ENCODE assay signal across 16 cellular contexts in the genomic region with DNA sequence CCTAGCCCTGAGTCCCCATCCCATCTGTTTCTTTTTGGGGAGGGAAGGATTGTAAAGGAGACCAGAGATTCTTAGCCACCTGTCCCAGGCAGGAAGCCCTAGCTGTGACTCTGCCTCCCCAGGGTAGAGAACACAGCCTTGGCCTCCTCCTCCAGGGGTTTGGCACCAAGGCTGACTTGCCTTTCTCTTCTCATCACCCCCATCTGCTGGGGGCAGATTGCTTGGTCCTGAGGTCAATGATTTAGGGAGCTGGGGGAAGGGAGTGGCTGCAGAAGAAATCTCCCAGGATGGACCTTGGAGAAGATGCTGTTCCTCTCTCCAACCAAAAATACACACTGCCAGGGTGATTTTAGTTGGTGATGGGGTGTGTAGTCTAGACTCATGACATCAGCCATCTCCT. TPM values are rescaled to one million over a fixed set of nuclear protein-coding genes. Genes with fewer than 3 reads are reported as not detected.
DNase-seq lines count a peak whose midpoint lies in the region; ATAC-seq, FAIRE-seq and TF ChIP-seq lines count a peak whose summit lies in the region.
"Had no signal": no experiment of that assay in that cellular context is flagged by ENCODE, and none has a peak within 500 bp of the region (broad histone marks: within the 10 kb centered on the region; RNA-seq: fewer than 3 reads in every experiment).

No MANE protein-coding gene starts in this region.

- H3K4ac ChIP-seq in H1 (replicated peaks; ENCODE audit: insufficient read length, low read depth, low read length) = no peak overlapping the region

- no peak overlapping the region for H3K9ac ChIP-seq in SK-N-SH
- no peak overlapping the region for H3K9ac ChIP-seq in H1 (replicated peaks in 1 of 4; ENCODE audit: extremely low read depth in 1 of 4, low read depth in 3 of 4, low read length in 3 of 4)
- no peak overlapping the region for H3K9ac ChIP-seq in mammary epithelial cell (ENCODE audit: insufficient read depth, low read length)
- H3K9ac ChIP-seq: BLaER1 treated with 17β-estradiol and CSF1 and Interleukin-3, amounts not matched to agents 10 nM and 100 nM had no signal

- H3K27ac ChIP-seq in SK-N-SH (ENCODE audit: low read depth in 2 of 2, low read length in 1 of 2) (no peak overlapping the region), HEK293 (ENCODE audit: extremely low read depth, low read depth, low read length) (no peak overlapping the region), H1 (ENCODE audit: low read depth, low read length) (no peak overlapping the region), upper lobe of right lung (no peak overlapping the region), mammary epithelial cell (ENCODE audit: insufficient read depth, low read depth, low read length) (no peak overlapping the region)
- H3K27ac ChIP-seq: BLaER1 treated with 17β-estradiol and CSF1 and Interleukin-3, amounts not matched to agents 10 nM and 100 nM had no signal

- peaks cover 9% of the 10 kb centered on the region for H4K20me1 ChIP-seq in SK-N-SH (ENCODE audit: insufficient read depth)
- H4K20me1 ChIP-seq in H1 (replicated peaks in 1 of 2; ENCODE audit: control insufficient read depth in 1 of 2, insufficient read depth in 2 of 2, low read length in 2 of 2) = peaks cover 14 to 33% of the 10 kb centered on the region in 2 experiments
- H4K20me1 ChIP-seq in mammary epithelial cell (ENCODE audit: insufficient read depth, low read length) = no peaks in the 10 kb centered on the region

- dilution Hi-C loops in mammary epithelial cell (cut with HindIII; ENCODE audit: low sequenced_read_pairs) = no loop called here

- H2BK15ac ChIP-seq in H1 (ENCODE audit: low read length) = no peak overlapping the region

- 0 out of 2 replicates have a peak overlapping the region, but pooled peaks have one; percentile 64 for H2BK12ac ChIP-seq in H1 (ENCODE audit: low read depth, low read length)

- TF ChIP-seq CTCF in SK-N-SH (IDR thresholded peaks at IDR 0.05) (no peak), HEK293 (tag by site-specific recombination; IDR thresholded peaks at IDR 0.05) (no peak), H1 (IDR thresholded peaks at IDR 0.05; ENCODE audit: control extremely low read depth in 1 of 3, insufficient read depth in 1 of 3, low read depth in 1 of 3, low read length in 3 of 3) (0 out of 4 replicates have a peak, but pooled peaks of 1 of the 3 experiments have one; percentile 2), upper lobe of right lung (IDR thresholded peaks at IDR 0.05) (no peak), mammary epithelial cell (conservative IDR thresholded peaks at IDR 0.05 in 1 of 2, IDR thresholded peaks at IDR 0.05 in 1 of 2; ENCODE audit: extremely low read depth in 1 of 2, insufficient read depth in 1 of 2, low read depth in 1 of 2, low read length in 2 of 2) (no peak)

- H3K9me3 ChIP-seq in SK-N-SH = no peaks in the 10 kb centered on the region
- H3K9me3 ChIP-seq in HEK293 (ENCODE audit: control insufficient read depth, insufficient read depth, low read depth, low read length) = no peaks in the 10 kb centered on the region
- H3K9me3 ChIP-seq in H1 (ENCODE audit: insufficient read depth in 2 of 2, low read depth in 1 of 2, low read length in 1 of 2) = no peaks in the 10 kb centered on the region
- H3K9me3 ChIP-seq in upper lobe of right lung = no peaks in the 10 kb centered on the region
- H3K9me3 ChIP-seq in mammary epithelial cell (replicated peaks; ENCODE audit: insufficient read depth, low read length) = no peaks in the 10 kb centered on the region

- no peaks in the 10 kb centered on the region for H3K36me3 ChIP-seq in SK-N-SH (replicated peaks in 1 of 2; ENCODE audit: control insufficient read depth in 1 of 2, insufficient read depth in 2 of 2, low read length in 1 of 2)
- no peaks in the 10 kb centered on the region for H3K36me3 ChIP-seq in HEK293 (ENCODE audit: control insufficient read depth in 2 of 2, insufficient read depth in 1 of 2, low read length in 2 of 2)
- peaks cover 0 to 10% (median 0%) of the 10 kb centered on the region in 4 experiments; a peak in 1 of 8 replicates for H3K36me3 ChIP-seq in H1 (ENCODE audit: control insufficient read depth in 2 of 4, insufficient read depth in 4 of 4, low read length in 3 of 4)
- no peaks in the 10 kb centered on the region for H3K36me3 ChIP-seq in upper lobe of right lung
- H3K36me3 ChIP-seq in mammary epithelial cell (ENCODE audit: insufficient read depth, low read length) = no peaks in the 10 kb centered on the region
- H3K36me3 ChIP-seq: BLaER1 treated with 17β-estradiol and CSF1 and Interleukin-3, amounts not matched to agents 10 nM and 100 nM had no signal

- H3K14ac ChIP-seq in H1 (ENCODE audit: insufficient read length) = no peak overlapping the region

- no peak for TF ChIP-seq RAD21 in SK-N-SH (IDR thresholded peaks at IDR 0.05; ENCODE audit: low read length)
- TF ChIP-seq RAD21 in H1 (IDR thresholded peaks at IDR 0.05 in 1 of 2, conservative IDR thresholded peaks at IDR 0.05 in 1 of 2; ENCODE audit: low read depth in 2 of 2, low read length in 2 of 2) = no peak

- no peak overlapping the region for H2AFZ ChIP-seq in SK-N-SH (ENCODE audit: low read depth)
- H2AFZ ChIP-seq in H1 (ENCODE audit: low read length) = no peak overlapping the region
- no peak overlapping the region for H2AFZ ChIP-seq in mammary epithelial cell (ENCODE audit: low read depth, low read length)

- no peak overlapping the region for H3K4me3 ChIP-seq in SK-N-SH (ENCODE audit: low read depth in 2 of 2, low read length in 1 of 2)
- H3K4me3 ChIP-seq in HEK293 (ENCODE audit: low read depth, low read length) = no peak overlapping the region
- no peak overlapping the region for H3K4me3 ChIP-seq in H1 (ENCODE audit: extremely low read depth in 1 of 4, insufficient read depth in 2 of 4, low read depth in 3 of 4, low read length in 4 of 4)
- H3K4me3 ChIP-seq in upper lobe of right lung = no peak overlapping the region
- no peak overlapping the region for H3K4me3 ChIP-seq in mammary epithelial cell (replicated peaks in 1 of 3; ENCODE audit: insufficient read depth in 1 of 3, low read depth in 2 of 3, low read length in 3 of 3)
- H3K4me3 ChIP-seq: BLaER1 treated with 17β-estradiol and CSF1 and Interleukin-3, amounts not matched to agents 10 nM and 100 nM; K562 had no signal

- H3K4me2 ChIP-seq in SK-N-SH (no peak overlapping the region), H1 (ENCODE audit: insufficient read depth in 1 of 2, low read depth in 2 of 2, low read length in 2 of 2) (no peak overlapping the region), mammary epithelial cell (ENCODE audit: insufficient read depth, low read depth, low read length) (no peak overlapping the region)
- H3K4me2 ChIP-seq: BLaER1 treated with 17β-estradiol and CSF1 and Interleukin-3, amounts not matched to agents 10 nM and 100 nM had no signal

- TF ChIP-seq EP300 in SK-N-SH (IDR thresholded peaks at IDR 0.05; ENCODE audit: borderline replicate concordance in 1 of 2, low read depth in 1 of 2, low read length in 1 of 2) = no peak
- no peak for TF ChIP-seq EP300 in H1 (IDR thresholded peaks at IDR 0.05; ENCODE audit: borderline replicate concordance in 1 of 2, low read depth in 2 of 2, low read length in 2 of 2)

- no peak overlapping the region for H2BK120ac ChIP-seq in H1 (replicated peaks; ENCODE audit: low read depth, low read length)

- DNase-seq in SK-N-SH (peak; percentile 34), H1 (ENCODE audit: low read depth in 1 of 2, low spot score in 2 of 2) (peak in 1 of 2 experiments; percentile 43), upper lobe of right lung (peak; percentile 22), SHP77 (lab: John Stamatoyannopoulos, UW) (no peak), mammary epithelial cell (no peak)
- DNase-seq: 8988T; Calu3; CD4-positive, CD25-positive, alpha-beta regulatory T cell; DMS79 treated with DMSO at 0.1 percent for 48 hours; GDM1 had no signal

- H4K5ac ChIP-seq in H1 (ENCODE audit: insufficient read length, low read depth, low read length) = no peak overlapping the region

- intact Hi-C loops in upper lobe of right lung (cut with DNase I) = no loop called here
- intact Hi-C loops in mammary epithelial cell (cut with micrococcal nuclease) = no loop called here

- H3K4me1 ChIP-seq in SK-N-SH (ENCODE audit: control insufficient read depth in 1 of 2, insufficient read depth in 2 of 2, low read depth in 1 of 2, low read length in 1 of 2) (no peaks in the 10 kb centered on the region; a peak in 1 of 4 replicates), HEK293 (ENCODE audit: control insufficient read depth, insufficient read depth, low read length) (peaks cover 5% of the 10 kb centered on the region; the same call in 1 of the 2 replicates), H1 (replicated peaks in 1 of 4; ENCODE audit: control insufficient read depth in 3 of 4, insufficient read depth in 4 of 4, low read length in 3 of 4) (peaks cover 14 to 52% (median 30%) of the 10 kb centered on the region in 4 experiments), upper lobe of right lung (peaks cover 13% of the 10 kb centered on the region), mammary epithelial cell (ENCODE audit: insufficient read depth, low read length) (peaks cover 19% of the 10 kb centered on the region)

- no peak for FAIRE-seq in H1 (lab: Jason Lieb, UNC)
- FAIRE-seq: H54 had no signal

- peaks cover 8% of the 10 kb centered on the region; the same call in 1 of the 2 replicates for H3K23me2 ChIP-seq in H1 (ENCODE audit: low read depth, low read length)

- no peaks in the 10 kb centered on the region for H3K79me1 ChIP-seq in H1 (ENCODE audit: low read depth, low read length)

- H3K79me2 ChIP-seq in SK-N-SH (ENCODE audit: insufficient read depth) (no peaks in the 10 kb centered on the region), H1 (ENCODE audit: control insufficient read depth in 1 of 2, insufficient read depth in 2 of 2, low read length in 2 of 2) (no peaks in the 10 kb centered on the region), mammary epithelial cell (ENCODE audit: insufficient read depth, low read length) (peaks cover 3% of the 10 kb centered on the region)

- no TSS peak for BruUV-seq in mammary epithelial cell (replicated peaks; lab: Mats Ljungman, UMichigan)

- H2BK5ac ChIP-seq in H1 (ENCODE audit: low read depth, low read length) = no peak overlapping the region

- H3F3A ChIP-seq in SK-N-SH (replicated peaks; ENCODE audit: insufficient read depth) = no peaks in the 10 kb centered on the region

- H3K27me3 ChIP-seq in SK-N-SH (ENCODE audit: insufficient read depth) = peaks cover 96% of the 10 kb centered on the region
- H3K27me3 ChIP-seq in H1 (replicated peaks in 1 of 4; ENCODE audit: control insufficient read depth in 3 of 4, extremely low read depth in 1 of 4, insufficient read depth in 3 of 4, low read length in 3 of 4) = peaks cover 91 to 98% (median 96%) of the 10 kb centered on the region in 4 experiments
- peaks cover 92% of the 10 kb centered on the region for H3K27me3 ChIP-seq in upper lobe of right lung
- H3K27me3 ChIP-seq in mammary epithelial cell (ENCODE audit: insufficient read depth, low read length) = peaks cover 2% of the 10 kb centered on the region

- H3K23ac ChIP-seq in H1 (ENCODE audit: insufficient read length) = no peak overlapping the region

- H3K18ac ChIP-seq in H1 (ENCODE audit: extremely low read depth, low read length) = no peak overlapping the region

- peak overlapping the region; percentile 80; the same call in 1 of the 2 replicates for H2BK20ac ChIP-seq in H1 (ENCODE audit: low read length)

- CTCF ChIA-PET in SK-N-SH (lab: Yijun Ruan, JAX) (interaction anchor here (1.6 to 1.8 kb wide), 3 partner anchors 211 to 327 kb away, joined by 3 to 7 read pairs (median 6); no protein-coding TSS in a partner anchor), HEK293 (lab: Yijun Ruan, JAX) (interaction anchor here (1.0 to 1.3 kb wide), 2 partner anchors 16 to 211 kb away, joined by 3 to 4 read pairs; no protein-coding TSS in a partner anchor), H1 (lab: Charles Lee; ENCODE audit: partially characterized antibody) (interaction anchor here (0.9 to 1.2 kb wide), 5 partner anchors 9 to 63 kb away, joined by 3 to 5 read pairs (median 3); partner anchors contain the start of gene NOM1), mammary epithelial cell (lab: Charles Lee; ENCODE audit: low non-redundant PET) (no interaction called here)

- H3K9me2 ChIP-seq in SK-N-SH = no peaks in the 10 kb centered on the region

- POLR2A ChIA-PET in SK-N-SH (lab: Yijun Ruan, JAX) (no interaction called here), HEK293 (lab: Yijun Ruan, JAX) (interaction anchor here (2.0 kb wide), 1 partner anchor 120 kb away, joined by 5 read pairs; the partner anchor contains the start of gene LMBR1), H1 (lab: Charles Lee; ENCODE audit: partially characterized antibody) (interaction anchor here (1.1 to 3.1 kb wide), 2 partner anchors 12 to 28 kb away, joined by 4 to 15 read pairs; no protein-coding TSS in a partner anchor)

- H2AK5ac ChIP-seq in H1 (ENCODE audit: low read depth, low read length) = 0 out of 2 replicates have a peak overlapping the region, but pooled peaks have one; percentile 46

- H4K8ac ChIP-seq in H1 (ENCODE audit: extremely low read depth, insufficient read depth, low read length) = no peak overlapping the region

- no peak overlapping the region for H4K91ac ChIP-seq in H1 (replicated peaks; ENCODE audit: insufficient read length, low read length)

- in situ Hi-C loops in mammary epithelial cell (cut with MboI; ENCODE audit: low sequenced_read_pairs in 2 of 2) = no loop called here

- no peak overlapping the region for H3K56ac ChIP-seq in H1 (replicated peaks; ENCODE audit: insufficient read length, low read depth, low read length)

- no peak for TF ChIP-seq POLR2A in H1 (IDR thresholded peaks at IDR 0.05; ENCODE audit: control extremely low read depth in 1 of 2, low read depth in 2 of 2, low read length in 2 of 2)

- no peak for ATAC-seq in SK-N-SH treated with all-trans-retinoic acid at 6 μM for 48 hours
- no peak for ATAC-seq in upper lobe of right lung
- ATAC-seq in GM21526 (IDR thresholded peaks at IDR 0.05; ENCODE audit: low FRiP score, unreplicated experiment) = no peak
- ATAC-seq: K562 had no signal

RNA-seq across cellular contexts. Expression of gene MNX1, which starts 2.6 kb away (rescaled TPM):
- polyA plus RNA-seq in SK-N-SH (2012; rRNA removed) (not detected in 2 replicates), H1 (2011; rRNA removed) (not detected in 2 replicates), mammary epithelial cell (0.10 TPM)
- not detected in 2 replicates for polyA plus RNA-seq in SK-N-SH (2012; cell fraction: cytosol; rRNA removed)
- polyA plus RNA-seq in SK-N-SH (2012; cell fraction: nucleus; rRNA removed) = not detected in 2 replicates
- 0.39 and 0.52 TPM in 2 replicates for total RNA-seq in H1 (2021; fragmentation: NEBNext Ultra II Directional; extraction: Animal tissue kit (Norgen Biotek cat#: 25700))
- 0.04 TPM for polyA plus RNA-seq in H1 (2011; cell fraction: cytosol; rRNA removed)
- 0.10 TPM for polyA plus RNA-seq in H1 (2011; cell fraction: nucleus; rRNA removed)
- polyA plus RNA-seq in H1 (2012, experiment 1 of 2) = 0.11 TPM in 1 of 4 replicates, not detected in the others
- polyA plus RNA-seq in H1 (2012, experiment 2 of 2) = not detected
- polyA plus RNA-seq in H1 (2013, experiment 1 of 2) = 0.10 TPM
- 0.09 TPM for polyA plus RNA-seq in H1 (2013, experiment 2 of 2)
- polyA minus RNA-seq in H1 (2011; rRNA and poly(A)+ RNA removed) = not detected in 2 replicates
- polyA minus RNA-seq in H1 (2011; cell fraction: cytosol; rRNA and poly(A)+ RNA removed) = not detected
- polyA minus RNA-seq in H1 (2011; cell fraction: nucleus; rRNA and poly(A)+ RNA removed) = not detected
- total RNA-seq in upper lobe of right lung (0.93 TPM), mammary epithelial cell (1 to 10 TPM in 1 of 2 donors, under 1 TPM in 1; 0.50 to 5.1 TPM)
- 1.3 TPM for polyA minus RNA-seq in mammary epithelial cell
- polyA plus RNA-seq: CD4-positive, CD25-positive, alpha-beta regulatory T cell had no signal

Comparison
In these comparisons a context has a peak if more than half of its experiments do, and no peak if none do; other contexts are left out.
1. DNase-seq: peak in SK-N-SH (single experiment) and upper lobe of right lung (single experiment); none in SHP77 (0 of 2) and mammary epithelial cell (single experiment).